In the genomic region with DNA sequence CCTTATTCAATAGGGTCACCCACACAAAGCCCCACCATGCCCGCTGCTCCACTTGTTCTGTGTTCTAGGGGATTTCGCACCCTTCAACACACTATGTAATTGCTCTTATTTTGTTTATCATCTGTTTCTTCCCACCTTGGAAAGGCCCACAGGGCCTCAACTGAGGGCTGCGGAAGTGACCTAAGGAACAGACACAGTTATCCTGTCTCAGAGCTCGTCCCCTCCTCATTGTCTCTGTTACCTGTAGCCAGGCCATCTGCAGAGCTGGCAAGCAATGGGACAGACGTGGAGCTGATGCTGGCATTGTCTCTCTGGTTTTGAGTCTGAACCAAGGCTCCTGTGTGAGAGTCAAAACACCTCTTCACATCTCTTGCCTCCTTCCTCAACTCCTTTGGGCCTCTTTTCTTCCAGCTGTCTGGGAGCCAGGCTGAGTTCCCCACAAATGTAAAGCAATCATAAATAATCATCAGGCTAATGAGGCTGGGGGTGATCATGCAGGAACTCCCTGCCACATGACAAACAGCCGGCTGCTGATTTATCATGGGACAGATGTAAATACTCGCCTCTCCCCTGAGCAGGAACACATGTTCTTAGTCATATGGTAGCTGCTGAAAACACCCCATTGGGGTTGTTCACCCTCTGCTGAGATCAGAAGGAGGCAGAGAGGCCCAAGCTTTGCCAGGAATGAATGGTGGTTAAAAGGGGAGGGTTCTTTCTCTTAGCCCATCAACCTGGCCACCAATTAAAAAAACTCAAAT, we compare ENCODE assay signal across 16 cellular contexts.
"Had no signal": no experiment of that assay in that cellular context is flagged by ENCODE, and none has a peak within 500 bp of the region (broad histone marks: within the 10 kb centered on the region; RNA-seq: fewer than 3 reads in every experiment).

No MANE protein-coding gene starts in this region.

- H3K9me3 Mint-ChIP-seq: activated CD4-positive, alpha-beta memory T cell treated with anti-CD3 and anti-CD28 coated beads for 36 hours; stimulated activated naive CD8-positive, alpha-beta T cell treated with anti-CD3 and anti-CD28 coated beads, Interleukin-15, Interleukin-2, amounts not matched to agents 100 ng/mL and 50 ng/mL, for 24 hours; T-helper 2 cell treated with Interferon-gamma antibody and Interleukin-4, amounts not matched to agents 5 μg/mL and 100 μg/mL, for 36 hours had no signal

- H3K36me3 Mint-ChIP-seq: activated CD4-positive, alpha-beta memory T cell treated with anti-CD3 and anti-CD28 coated beads for 36 hours had no signal

- H3K36me3 ChIP-seq: cardiac muscle cell, upper lobe of right lung had no signal

- FAIRE-seq: colon, endothelial cell of umbilical vein, frontal cortex, kidney had no signal

- DNase-seq: activated CD4-positive, alpha-beta memory T cell treated with anti-CD3 and anti-CD28 coated beads for 36 hours; activated naive CD4-positive, alpha-beta T cell; aorta; effector CD4-positive, alpha-beta T cell; kidney; nucleus accumbens; stimulated activated CD4-positive, alpha-beta T cell treated with anti-CD3 and anti-CD28 coated beads, Interleukin-15, amount 100 ng/mL, for 24 hours; stimulated activated CD4-positive, alpha-beta T cell treated with anti-CD3 and anti-CD28 coated beads, Interleukin-4, amount 100 ng/mL, for 24 hours; SW 1271; upper lobe of right lung had no signal

- H3K4me3 Mint-ChIP-seq: activated CD4-positive, alpha-beta memory T cell treated with anti-CD3 and anti-CD28 coated beads for 36 hours; stimulated activated naive CD8-positive, alpha-beta T cell treated with anti-CD3 and anti-CD28 coated beads, Interleukin-15, Interleukin-2, amounts not matched to agents 100 ng/mL and 50 ng/mL, for 24 hours; T-helper 2 cell treated with Interferon-gamma antibody and Interleukin-4, amounts not matched to agents 5 μg/mL and 100 μg/mL, for 36 hours had no signal

- H3K27ac Mint-ChIP-seq: activated CD4-positive, alpha-beta memory T cell treated with anti-CD3 and anti-CD28 coated beads for 36 hours; stimulated activated naive CD8-positive, alpha-beta T cell treated with anti-CD3 and anti-CD28 coated beads, Interleukin-15, Interleukin-2, amounts not matched to agents 100 ng/mL and 50 ng/mL, for 24 hours; T-helper 2 cell treated with Interferon-gamma antibody and Interleukin-4, amounts not matched to agents 5 μg/mL and 100 μg/mL, for 36 hours had no signal

- ATAC-seq: upper lobe of right lung had no signal

- H3K27me3 ChIP-seq: upper lobe of right lung had no signal

- H3K4me3 ChIP-seq: cardiac muscle cell, upper lobe of right lung had no signal
